ENCODE assay signal across 20 cellular contexts in the genomic region with DNA sequence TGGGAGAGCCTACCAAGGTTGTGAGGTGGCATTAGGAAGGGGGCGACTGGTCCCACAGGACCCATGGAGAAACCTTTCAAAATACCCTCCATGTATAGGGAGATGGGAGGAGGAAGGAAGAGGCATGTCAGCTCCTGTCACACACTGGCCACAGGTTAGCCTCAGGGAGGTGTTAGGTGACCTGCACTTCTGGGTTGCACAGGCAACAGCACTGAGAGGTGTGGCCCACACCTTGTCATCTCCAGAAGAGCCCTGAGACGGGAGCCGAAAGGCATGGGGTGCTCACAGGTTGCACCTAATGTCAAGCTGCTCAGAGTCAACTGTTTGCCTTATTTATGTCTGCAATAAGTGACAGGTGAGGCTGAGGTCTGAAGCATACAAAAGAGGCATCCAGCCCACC.
"Had no signal": no experiment of that assay in that cellular context is flagged by ENCODE, and none has a peak within 500 bp of the region (broad histone marks: within the 10 kb centered on the region; RNA-seq: fewer than 3 reads in every experiment).

No MANE protein-coding gene starts in this region.

- ATAC-seq: activated CD4-positive, alpha-beta T cell treated with anti-CD3 and anti-CD28 coated beads for 36 hours; activated T-cell treated with anti-CD3 and anti-CD28 coated beads, Interleukin-2, amount 50 U/mL, for 72 hours; left lobe of liver; naive thymus-derived CD4-positive, alpha-beta T cell; T-helper 17 cell had no signal

- H3K9ac ChIP-seq: parathyroid adenoma had no signal

- H3K27ac ChIP-seq: esophagus muscularis mucosa, hepatocyte, neutrophil, parathyroid adenoma, sigmoid colon, transverse colon, WERI-Rb-1 had no signal

- H3K27me3 ChIP-seq: esophagus muscularis mucosa, hepatocyte, neutrophil, sigmoid colon, transverse colon had no signal

- H3K27ac Mint-ChIP-seq: activated CD4-positive, alpha-beta memory T cell treated with anti-CD3 and anti-CD28 coated beads, Interleukin-2, amount 10 ng/mL, durations not matched to agents 7 days and 5 days; activated CD4-positive, alpha-beta T cell treated with anti-CD3 and anti-CD28 coated beads for 36 hours; activated naive CD4-positive, alpha-beta T cell treated with anti-CD3 and anti-CD28 coated beads, Interleukin-2, amount 50 U/mL, for 72 hours; activated T-cell treated with anti-CD3 and anti-CD28 coated beads, Interleukin-2, amount 50 U/mL, for 72 hours; T-helper 17 cell had no signal

- H3K4me1 ChIP-seq: esophagus muscularis mucosa, sigmoid colon, transverse colon had no signal

- FAIRE-seq: colon, endometrium had no signal

- H3K4me2 ChIP-seq: hepatocyte had no signal

- H3K36me3 Mint-ChIP-seq: activated naive CD4-positive, alpha-beta T cell treated with anti-CD3 and anti-CD28 coated beads, Interleukin-2, amount 50 U/mL, for 72 hours; naive thymus-derived CD4-positive, alpha-beta T cell had no signal

- H3K79me2 ChIP-seq: hepatocyte, parathyroid adenoma had no signal

- H3K9me3 ChIP-seq: esophagus muscularis mucosa, neutrophil, sigmoid colon, transverse colon had no signal

- DNase-seq: activated CD4-positive, alpha-beta memory T cell treated with anti-CD3 and anti-CD28 coated beads, Interleukin-2, amount 10 ng/mL, durations not matched to agents 7 days and 5 days; activated CD4-positive, alpha-beta T cell treated with anti-CD3 and anti-CD28 coated beads for 36 hours; activated gamma-delta T cell; activated T-cell treated with anti-CD3 and anti-CD28 coated beads, Interleukin-2, amount 50 U/mL, for 72 hours; islet precursor cell; naive thymus-derived CD4-positive, alpha-beta T cell; sigmoid colon; stimulated activated CD4-positive, alpha-beta T cell treated with anti-CD3 and anti-CD28 coated beads, Interleukin-1b, Interleukin-23, amount 100 ng/mL, for 48 hours; substantia nigra; T-helper 17 cell; transverse colon; WERI-Rb-1 had no signal

- H3K36me3 ChIP-seq: esophagus muscularis mucosa, neutrophil, sigmoid colon, transverse colon, WERI-Rb-1 had no signal

- H3K4me3 ChIP-seq: esophagus muscularis mucosa, hepatocyte, sigmoid colon, transverse colon had no signal

- H3K4me3 Mint-ChIP-seq: activated CD4-positive, alpha-beta memory T cell treated with anti-CD3 and anti-CD28 coated beads, Interleukin-2, amount 10 ng/mL, durations not matched to agents 7 days and 5 days; activated CD4-positive, alpha-beta T cell treated with anti-CD3 and anti-CD28 coated beads for 36 hours; activated T-cell treated with anti-CD3 and anti-CD28 coated beads, Interleukin-2, amount 50 U/mL, for 72 hours; naive thymus-derived CD4-positive, alpha-beta T cell; T-helper 17 cell had no signal

- H2AFZ ChIP-seq: hepatocyte, parathyroid adenoma had no signal

- H3K9me3 Mint-ChIP-seq: activated CD4-positive, alpha-beta memory T cell treated with anti-CD3 and anti-CD28 coated beads, Interleukin-2, amount 10 ng/mL, durations not matched to agents 7 days and 5 days; activated naive CD4-positive, alpha-beta T cell treated with anti-CD3 and anti-CD28 coated beads, Interleukin-2, amount 50 U/mL, for 72 hours; activated T-cell treated with anti-CD3 and anti-CD28 coated beads, Interleukin-2, amount 50 U/mL, for 72 hours had no signal
